Comparison of ENCODE assay signal across 8 cellular contexts in the genomic region with DNA sequence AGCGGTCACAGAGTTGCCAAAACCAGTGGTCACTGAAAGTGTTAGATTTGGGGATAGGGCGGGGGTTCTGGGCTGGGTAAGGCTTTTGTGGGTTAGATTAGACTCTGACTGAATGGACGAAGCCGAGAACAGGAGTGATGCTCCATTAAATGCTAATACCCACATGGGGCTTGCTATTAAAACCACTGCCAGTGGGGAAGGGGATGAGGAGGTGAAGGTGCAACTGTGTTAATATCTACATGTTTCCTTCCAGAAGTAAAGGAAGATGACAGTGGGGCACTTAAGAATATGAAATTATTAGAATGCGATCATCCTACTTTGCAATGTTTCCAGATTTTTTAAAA. TPM values are rescaled to one million over a fixed set of nuclear protein-coding genes. Genes with fewer than 3 reads are reported as not detected.
DNase-seq lines count a peak whose midpoint lies in the region; ATAC-seq and TF ChIP-seq lines count a peak whose summit lies in the region.

No MANE protein-coding gene starts in this region.

- H3K4me3 ChIP-seq in fibroblast of lung (replicated peaks in 1 of 4; ENCODE audit: control extremely low read depth in 1 of 4, insufficient read depth in 1 of 4, low read depth in 3 of 4, low read length in 4 of 4) (peak overlapping the region; percentile 58 to 99 (median 79)), parathyroid adenoma (ENCODE audit: low read depth, low read length) (peak overlapping the region; percentile 87)

- CTCF ChIA-PET in RWPE1 (lab: Yijun Ruan, JAX), result no interaction called here

- no peaks in the 10 kb centered on the region for H4K20me1 ChIP-seq in fibroblast of lung (ENCODE audit: control insufficient read depth, extremely low read depth, insufficient read depth, low read length)

- H3K27me3 ChIP-seq in fibroblast of lung (ENCODE audit: control insufficient read depth, insufficient read depth, low read length), result no peaks in the 10 kb centered on the region
- no peaks in the 10 kb centered on the region for H3K27me3 ChIP-seq in parathyroid adenoma (ENCODE audit: control insufficient read depth, insufficient read depth, low read length)

- H2AFZ ChIP-seq in fibroblast of lung (ENCODE audit: low read length), result peak overlapping the region; percentile 73
- H2AFZ ChIP-seq in parathyroid adenoma, result peak overlapping the region; percentile 81

- POLR2A ChIA-PET in RWPE1 (lab: Yijun Ruan, JAX; ENCODE audit: low non-redundant PET), result interaction anchor here (0.6 kb wide), 1 partner anchor 1710 kb away, joined by 6 read pairs; no protein-coding TSS in a partner anchor

- peaks cover 2% of the 10 kb centered on the region for H3K9me3 ChIP-seq in fibroblast of lung (ENCODE audit: control insufficient read depth, insufficient read depth, low read depth, low read length)
- peaks cover 9% of the 10 kb centered on the region for H3K9me3 ChIP-seq in parathyroid adenoma (ENCODE audit: control insufficient read depth, low read length)

- H3K36me3 ChIP-seq in fibroblast of lung (ENCODE audit: control insufficient read depth, insufficient read depth, low read length) (peaks cover 8% of the 10 kb centered on the region), parathyroid adenoma (ENCODE audit: control insufficient read depth, insufficient read depth, low read length) (peaks cover 4% of the 10 kb centered on the region)

- H3K4me2 ChIP-seq in fibroblast of lung (ENCODE audit: extremely low read depth, insufficient read depth, low read length) (peak overlapping the region; percentile 81), parathyroid adenoma (ENCODE audit: low read length) (peak overlapping the region; percentile 88)

- ATAC-seq in HG02642 (IDR thresholded peaks at IDR 0.05; ENCODE audit: poor library complexity, unreplicated experiment), result peak; percentile 21

- DNase-seq in GM10266 (ENCODE audit: extremely low spot score) (peak; percentile 23), RWPE1 (ENCODE audit: low spot score) (peak; percentile 22), fibroblast of lung (ENCODE audit: low read depth in 2 of 2) (no peak), SKM-1 (lab: John Stamatoyannopoulos, UW; ENCODE audit: unreplicated experiment) (no peak), ecto neural progenitor cell (ENCODE audit: low spot score) (no peak), globus pallidus (ENCODE audit: low spot score) (no peak)

- H3K27ac ChIP-seq in RWPE1 (peak overlapping the region; percentile 89), fibroblast of lung (ENCODE audit: insufficient read depth, low read length) (peak overlapping the region; percentile 94), parathyroid adenoma (peak overlapping the region; percentile 92)

- H3K9ac ChIP-seq in fibroblast of lung (ENCODE audit: insufficient read depth, low read length), result peak overlapping the region; percentile 96
- no peak overlapping the region for H3K9ac ChIP-seq in parathyroid adenoma

- H3K79me2 ChIP-seq in fibroblast of lung (ENCODE audit: control insufficient read depth, insufficient read depth, low read length) (peaks cover 6% of the 10 kb centered on the region), parathyroid adenoma (no peaks in the 10 kb centered on the region)

- no peak for TF ChIP-seq CTCF in GM10266 (IDR thresholded peaks at IDR 0.05; ENCODE audit: control insufficient read depth, insufficient read depth, low read depth, missing control alignments)
- TF ChIP-seq CTCF in RWPE1 (conservative IDR thresholded peaks at IDR 0.05; ENCODE audit: low read depth), result no peak
- no peak for TF ChIP-seq CTCF in fibroblast of lung (conservative IDR thresholded peaks at IDR 0.05 in 1 of 2, IDR thresholded peaks at IDR 0.05 in 1 of 2; ENCODE audit: low read depth in 1 of 2, low read length in 2 of 2)
- no peak for TF ChIP-seq CTCF in parathyroid adenoma (IDR thresholded peaks at IDR 0.05)

- H3K4me1 ChIP-seq in fibroblast of lung (ENCODE audit: control insufficient read depth, extremely low read depth, insufficient read depth, low read length) (peaks cover 3% of the 10 kb centered on the region), parathyroid adenoma (no peaks in the 10 kb centered on the region)

RNA-seq across cellular contexts. Expression of a gene that starts 0.6 kb away (rescaled TPM):
- total RNA-seq in fibroblast of lung, result 9.2 and 10.0 TPM in 2 replicates
- polyA plus RNA-seq in fibroblast of lung, result 6.7 and 7.2 TPM in 2 replicates
- 3.8 and 4.2 TPM in 2 replicates for polyA plus RNA-seq in fibroblast of lung (2012)
- polyA minus RNA-seq in fibroblast of lung (ENCODE audit: low replicate concordance), result 0.85 and 0.86 TPM in 2 replicates

RNA-seq across cellular contexts. Expression of a gene that starts 19.9 kb away (rescaled TPM):
- total RNA-seq in fibroblast of lung, result 6.4 and 10.2 TPM in 2 replicates
- 2.5 and 5.7 TPM in 2 replicates for polyA plus RNA-seq in fibroblast of lung
- polyA plus RNA-seq in fibroblast of lung (2012), result 2.9 and 4.3 TPM in 2 replicates
- 1.5 and 6.3 TPM in 2 replicates for polyA minus RNA-seq in fibroblast of lung (ENCODE audit: low replicate concordance)

RNA-seq across cellular contexts. Expression of a gene that starts 20.7 kb away (rescaled TPM):
- 14.7 and 15.7 TPM in 2 replicates for total RNA-seq in fibroblast of lung
- 6.2 and 7.8 TPM in 2 replicates for polyA plus RNA-seq in fibroblast of lung
- polyA plus RNA-seq in fibroblast of lung (2012), result 4.5 and 4.8 TPM in 2 replicates
- polyA minus RNA-seq in fibroblast of lung (ENCODE audit: low replicate concordance), result 3.5 and 21.6 TPM in 2 replicates

RNA-seq across cellular contexts. Expression of a gene that starts 42.1 kb away (rescaled TPM):
- total RNA-seq in fibroblast of lung, result 11.3 and 16.5 TPM in 2 replicates
- polyA plus RNA-seq in fibroblast of lung, result 6.0 and 7.7 TPM in 2 replicates
- polyA plus RNA-seq in fibroblast of lung (2012), result 5.4 and 5.8 TPM in 2 replicates
- polyA minus RNA-seq in fibroblast of lung (ENCODE audit: low replicate concordance), result not detected in 2 replicates

Comparison
In these comparisons a context has a peak if more than half of its experiments do, and no peak if none do; other contexts are left out.
1. DNase-seq: peak in GM10266 (single experiment) and RWPE1 (single experiment); none in fibroblast of lung (0 of 2), SKM-1 (single experiment), ecto neural progenitor cell (single experiment) and globus pallidus (single experiment).
2. Peak in every context shown above with its lines, with median percentiles within 50 percentile points of each other: H3K27ac ChIP-seq.